Comparison of ENCODE assay signal across 8 cellular contexts in genomic region chr3:152202976-152203626, GRCh38.
DNase-seq lines count a peak whose midpoint lies in the region; ATAC-seq lines count a peak whose summit lies in the region.

No MANE protein-coding gene starts in this region.

- ATAC-seq in GM18511 (IDR thresholded peaks at IDR 0.05; ENCODE audit: unreplicated experiment) = peak; percentile 30
- peak; percentile 50 for ATAC-seq in HG03175 (IDR thresholded peaks at IDR 0.05; ENCODE audit: unreplicated experiment)
- peak; percentile 71 to 72 for ATAC-seq in natural killer cell treated with Interleukin-12 subunit alpha and Interleukin-12 subunit beta and Interleukin-15 and Interleukin-18, amount 100 ng/mL, for 72 hours
- no peak for ATAC-seq in HG03039 (IDR thresholded peaks at IDR 0.05; ENCODE audit: unreplicated experiment)
- ATAC-seq in HG03342 (IDR thresholded peaks at IDR 0.05; ENCODE audit: unreplicated experiment) = no peak

- peak overlapping the region; percentile 86 for H3K4me3 Mint-ChIP-seq in activated naive CD8-positive, alpha-beta T cell
- H3K4me3 Mint-ChIP-seq in natural killer cell treated with Interleukin-12 subunit alpha and Interleukin-12 subunit beta and Interleukin-15 and Interleukin-18, amount 100 ng/mL, for 72 hours = peak overlapping the region; percentile 94

- no peak for DNase-seq in natural killer cell treated with Interleukin-12 subunit alpha and Interleukin-12 subunit beta and Interleukin-15 and Interleukin-18, amount 100 ng/mL, for 72 hours (ENCODE audit: low spot score)
- DNase-seq in AG08395 (ENCODE audit: low spot score) (no peak), NCI-H2081 treated with DMSO at 0.1 percent for 48 hours (lab: John Stamatoyannopoulos, UW) (no peak)

- peak overlapping the region; percentile 95 for H3K27ac Mint-ChIP-seq in activated naive CD8-positive, alpha-beta T cell
- peak overlapping the region; percentile 93 to 98 for H3K27ac Mint-ChIP-seq in natural killer cell treated with Interleukin-12 subunit alpha and Interleukin-12 subunit beta and Interleukin-15 and Interleukin-18, amount 100 ng/mL, for 72 hours

- H3K36me3 Mint-ChIP-seq in activated naive CD8-positive, alpha-beta T cell = no peaks in the 10 kb centered on the region
- H3K36me3 Mint-ChIP-seq in natural killer cell treated with Interleukin-12 subunit alpha and Interleukin-12 subunit beta and Interleukin-15 and Interleukin-18, amount 100 ng/mL, for 72 hours = no peaks in the 10 kb centered on the region

- no peaks in the 10 kb centered on the region for H3K27me3 Mint-ChIP-seq in activated naive CD8-positive, alpha-beta T cell
- no peaks in the 10 kb centered on the region for H3K27me3 Mint-ChIP-seq in natural killer cell treated with Interleukin-12 subunit alpha and Interleukin-12 subunit beta and Interleukin-15 and Interleukin-18, amount 100 ng/mL, for 72 hours

- peaks cover 83% of the 10 kb centered on the region for H3K4me1 Mint-ChIP-seq in activated naive CD8-positive, alpha-beta T cell (ENCODE audit: low read depth)
- peaks cover 47 to 65% of the 10 kb centered on the region in 2 donors for H3K4me1 Mint-ChIP-seq in natural killer cell treated with Interleukin-12 subunit alpha and Interleukin-12 subunit beta and Interleukin-15 and Interleukin-18, amount 100 ng/mL, for 72 hours (ENCODE audit: low read depth in 2 of 2)

- no peaks in the 10 kb centered on the region for H3K9me3 Mint-ChIP-seq in activated naive CD8-positive, alpha-beta T cell (ENCODE audit: low read depth)
- H3K9me3 Mint-ChIP-seq in natural killer cell treated with Interleukin-12 subunit alpha and Interleukin-12 subunit beta and Interleukin-15 and Interleukin-18, amount 100 ng/mL, for 72 hours = no peaks in the 10 kb centered on the region

Comparison
In these comparisons a context has a peak if more than half of its experiments do, and no peak if none do; other contexts are left out.
1. ATAC-seq: peak in GM18511 (single experiment), HG03175 (single experiment) and natural killer cell treated with Interleukin-12 subunit alpha and Interleukin-12 subunit beta and Interleukin-15 and Interleukin-18, amount 100 ng/mL, for 72 hours (2 of 2); none in HG03039 (single experiment) and HG03342 (single experiment).